15 cellular contexts compared by ENCODE assay signal in the genomic region with DNA sequence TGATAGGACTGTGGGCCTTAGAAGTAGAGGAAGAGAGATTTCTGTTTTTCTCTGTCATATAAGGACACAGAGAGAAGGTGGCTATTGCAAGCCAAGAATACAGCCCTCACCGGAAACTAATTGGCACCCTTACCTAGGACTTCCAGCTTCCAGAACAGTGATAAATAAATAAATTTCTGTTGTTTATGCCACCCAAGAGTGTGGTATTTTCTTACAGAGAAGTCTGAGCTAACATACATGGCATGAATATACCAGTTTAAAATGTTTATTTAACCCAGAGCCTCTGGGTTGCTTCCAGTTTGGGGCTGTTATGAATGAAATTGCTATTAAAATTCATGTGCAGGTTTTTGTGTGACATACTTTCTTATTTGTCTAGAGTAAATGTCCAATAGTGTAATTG.
DNase-seq lines count a peak whose midpoint lies in the region; ATAC-seq and TF ChIP-seq lines count a peak whose summit lies in the region.
"Had no signal": no experiment of that assay in that cellular context is flagged by ENCODE, and none has a peak within 500 bp of the region (broad histone marks: within the 10 kb centered on the region; RNA-seq: fewer than 3 reads in every experiment).

No MANE protein-coding gene starts in this region.

- no peaks in the 10 kb centered on the region for H3K4me1 ChIP-seq in gastrocnemius medialis

- H3K36me3 ChIP-seq in gastrocnemius medialis = no peaks in the 10 kb centered on the region

- ATAC-seq in GM21381 (IDR thresholded peaks at IDR 0.05; ENCODE audit: unreplicated experiment) = no peak
- ATAC-seq in gastrocnemius medialis = no peak

- no peaks in the 10 kb centered on the region for H3K27me3 ChIP-seq in gastrocnemius medialis

- in situ Hi-C loops in gastrocnemius medialis (cut with MboI; ENCODE audit: low sequenced_read_pairs in 4 of 4) = no loop called here

- TF ChIP-seq CTCF in LNCaP clone FGC (IDR thresholded peaks at IDR 0.05; ENCODE audit: control insufficient read depth, extremely low read depth, insufficient read depth) = no peak
- TF ChIP-seq CTCF in gastrocnemius medialis (IDR thresholded peaks at IDR 0.05 in 4 of 5, conservative IDR thresholded peaks at IDR 0.05 in 1 of 5) = no peak

- intact Hi-C loops in gastrocnemius medialis (cut with DNase I; ENCODE audit: low total_unique reads) = no loop called here

- no peaks in the 10 kb centered on the region for H3K9me3 ChIP-seq in gastrocnemius medialis

- no peak overlapping the region for H3K4me3 ChIP-seq in LNCaP clone FGC (ENCODE audit: low read depth, low read length)
- no peak overlapping the region for H3K4me3 ChIP-seq in gastrocnemius medialis

- DNase-seq in H4 (ENCODE audit: low spot score) (peak; percentile 55), LNCaP clone FGC (ENCODE audit: low read depth) (peak; percentile 22), astrocyte of the hippocampus (ENCODE audit: low read depth, low spot score) (peak; percentile 13), gastrocnemius medialis (no peak)
- DNase-seq in activated CD4-positive, CD25-positive, alpha-beta regulatory T cell (lab: John Stamatoyannopoulos, UW) = no peak
- DNase-seq: Calu3; CD4-positive, alpha-beta memory T cell; COR-L47; DMS53; DMS79 treated with DMSO at 0.1 percent for 48 hours; GF-D8; GOT3; H7; HCEC 1CT had no signal

- H3K27ac ChIP-seq in gastrocnemius medialis = no peak overlapping the region

- TF ChIP-seq POLR2A in gastrocnemius medialis (IDR thresholded peaks at IDR 0.05) = no peak

Comparison
In these comparisons a context has a peak if more than half of its experiments do, and no peak if none do; other contexts are left out.
1. DNase-seq: peak in H4 (single experiment), LNCaP clone FGC (single experiment) and astrocyte of the hippocampus (single experiment); none in activated CD4-positive, CD25-positive, alpha-beta regulatory T cell (0 of 4) and gastrocnemius medialis (0 of 2).